In the genomic region with DNA sequence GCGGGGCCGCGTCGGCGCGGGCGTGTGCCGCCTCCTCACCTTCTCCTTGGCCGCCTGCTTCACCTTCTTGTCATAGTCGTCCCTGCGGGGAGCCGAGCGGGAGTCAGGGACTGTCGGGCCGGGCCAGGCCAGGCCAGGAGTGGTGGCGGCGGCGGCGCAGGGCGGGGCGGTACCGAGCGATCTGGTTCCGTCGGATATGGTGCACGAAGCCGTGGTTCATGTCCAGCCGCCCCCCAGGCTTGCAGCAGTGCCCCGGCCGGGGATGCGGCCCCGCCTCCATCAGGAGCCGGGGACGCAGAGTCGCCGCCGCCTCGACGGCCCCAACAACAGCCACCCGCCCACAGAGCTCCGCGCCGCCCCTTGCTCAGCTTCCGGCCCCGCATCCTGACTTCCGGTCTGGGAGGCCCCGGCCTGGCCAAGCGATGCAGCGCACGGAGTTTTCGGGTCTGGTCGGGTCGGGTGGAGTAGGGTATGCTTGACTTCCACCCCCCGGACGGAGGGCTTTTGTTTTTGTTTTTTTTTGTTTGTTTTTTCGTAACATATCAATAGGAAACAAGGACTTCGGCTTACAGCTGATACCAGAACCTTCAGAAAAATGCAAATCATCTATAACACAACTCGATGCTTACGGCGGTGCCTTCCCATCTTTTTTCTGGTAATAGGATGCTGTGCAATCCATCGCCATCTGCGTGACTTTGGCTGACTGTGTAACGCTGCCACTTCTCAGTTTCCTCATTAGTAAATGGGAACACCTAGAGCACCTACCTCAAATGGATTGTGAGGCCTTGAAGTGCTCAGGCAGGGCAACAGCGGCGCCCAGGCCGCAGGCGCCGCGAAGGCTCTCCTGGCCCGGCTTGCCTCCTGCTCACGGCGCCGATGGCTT, we compare ENCODE assay signal across 8 cellular contexts. TPM values are rescaled to one million over a fixed set of nuclear protein-coding genes. Genes with fewer than 3 reads are reported as not detected.
DNase-seq lines count a peak whose midpoint lies in the region; TF ChIP-seq lines count a peak whose summit lies in the region.

A gene with protein sequence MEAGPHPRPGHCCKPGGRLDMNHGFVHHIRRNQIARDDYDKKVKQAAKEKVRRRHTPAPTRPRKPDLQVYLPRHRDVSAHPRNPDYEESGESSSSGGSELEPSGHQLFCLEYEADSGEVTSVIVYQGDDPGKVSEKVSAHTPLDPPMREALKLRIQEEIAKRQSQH (minus strand): TSS at position 362 of the 883 bp plus-strand sequence. CDS start 82 bp downstream, at position 280.

- peak within 1 kb of the TSS; percentile 78 for H3K9ac ChIP-seq in OCI-LY1 (ENCODE audit: low read length)

- no peaks in the 10 kb centered on the region for H3K4me1 Mint-ChIP-seq in Calu3 (ENCODE audit: low read depth, unreplicated experiment)
- H3K4me1 Mint-ChIP-seq in endothelial cell (ENCODE audit: unreplicated experiment): peaks cover 14% of the 10 kb centered on the region

- peaks cover 23% of the 10 kb centered on the region for H3K36me3 ChIP-seq in OCI-LY1 (ENCODE audit: insufficient read depth, low read length)

- DNase-seq in Calu3: peak; percentile 92
- peak; percentile 97 for DNase-seq in GM20000 (ENCODE audit: low spot score)
- DNase-seq in HT-29 (ENCODE audit: low spot score): peak; percentile 91
- DNase-seq in activated CD8-positive, alpha-beta memory T cell treated with anti-CD3 and anti-CD28 coated beads, Interleukin-2, amount 50 U/mL, for 4 hours: peak; percentile 81
- peak; percentile 90 for DNase-seq in endothelial cell (ENCODE audit: low spot score)
- DNase-seq in midbrain (lab: John Stamatoyannopoulos, UW): peak; percentile 93
- peak; percentile 65 to 69 for DNase-seq in stimulated activated CD8-positive, alpha-beta memory T cell treated with anti-CD3 and anti-CD28 coated beads, Interleukin-2, amount 100 ng/mL, for 1 hour (ENCODE audit: low read depth in 2 of 2)

- no peaks in the 10 kb centered on the region for H3K27me3 Mint-ChIP-seq in Calu3 (ENCODE audit: unreplicated experiment)
- H3K27me3 Mint-ChIP-seq in endothelial cell (ENCODE audit: unreplicated experiment): peaks cover 14% of the 10 kb centered on the region

- no peak within 1 kb of the TSS for H2AFZ ChIP-seq in OCI-LY1 (ENCODE audit: low read length)

- H3K9me3 Mint-ChIP-seq in Calu3 (ENCODE audit: low read depth, unreplicated experiment) (no peaks in the 10 kb centered on the region), endothelial cell (ENCODE audit: unreplicated experiment) (no peaks in the 10 kb centered on the region)

- peaks cover 8% of the 10 kb centered on the region for H3K79me2 ChIP-seq in OCI-LY1 (ENCODE audit: insufficient read depth, low read length)

- peak within 1 kb of the TSS; percentile 92 for H3K4me3 Mint-ChIP-seq in Calu3 (ENCODE audit: low read depth, unreplicated experiment)
- peak within 1 kb of the TSS; percentile 100 for H3K4me3 Mint-ChIP-seq in endothelial cell (ENCODE audit: unreplicated experiment)

- TSS peak; percentile 53 for BruUV-seq in Calu3 (replicated peaks; lab: Mats Ljungman, UMichigan)

- peaks cover 23% of the 10 kb centered on the region for H3K4me1 ChIP-seq in OCI-LY1 (ENCODE audit: insufficient read depth, low read length, severe bottlenecking)

- no peaks in the 10 kb centered on the region for H4K20me1 ChIP-seq in OCI-LY1 (ENCODE audit: insufficient read depth, low read length)

- H3K4me2 ChIP-seq in OCI-LY1 (ENCODE audit: low read length): peak within 1 kb of the TSS; percentile 93

- no peaks in the 10 kb centered on the region for H3K9me3 ChIP-seq in OCI-LY1 (ENCODE audit: low read length)

- intact Hi-C loops in Calu3 (cut with micrococcal nuclease; ENCODE audit: unreplicated experiment): no loop called here

- no peaks in the 10 kb centered on the region for H3K27me3 ChIP-seq in OCI-LY1 (ENCODE audit: insufficient read depth, low read length)

- H3F3A ChIP-seq in OCI-LY1 (ENCODE audit: insufficient read depth, low read length): no peaks in the 10 kb centered on the region

- H3K27ac ChIP-seq in OCI-LY1 (ENCODE audit: low read depth, low read length, poor library complexity, severe bottlenecking): peak within 1 kb of the TSS; percentile 70

- TF ChIP-seq CTCF in Calu3 (IDR thresholded peaks at IDR 0.05; ENCODE audit: unreplicated experiment): no peak
- TF ChIP-seq CTCF in GM20000 (IDR thresholded peaks at IDR 0.05; ENCODE audit: extremely low read depth, missing control alignments): no peak
- no peak for TF ChIP-seq CTCF in OCI-LY1 (IDR thresholded peaks at IDR 0.05; ENCODE audit: low read length)
- TF ChIP-seq CTCF in endothelial cell (IDR thresholded peaks at IDR 0.05; ENCODE audit: unreplicated experiment): no peak

- H3K4me3 ChIP-seq in OCI-LY1 (ENCODE audit: low read depth, low read length, poor library complexity, severe bottlenecking): peak within 1 kb of the TSS; percentile 77

- CTCF ChIA-PET in Calu3 (lab: Charles Lee): interaction anchor here (0.5 to 1.1 kb wide), 2 partner anchors 11 to 26 kb away, joined by 4 to 5 read pairs; no protein-coding TSS in a partner anchor

- H3K9me2 ChIP-seq in OCI-LY1 (ENCODE audit: low read depth, low read length): no peaks in the 10 kb centered on the region

- H3K36me3 Mint-ChIP-seq in Calu3 (ENCODE audit: insufficient read depth, unreplicated experiment) (peaks cover 50% of the 10 kb centered on the region), endothelial cell (ENCODE audit: low read depth, unreplicated experiment) (peaks cover 15% of the 10 kb centered on the region)

- H3K27ac Mint-ChIP-seq in Calu3 (ENCODE audit: unreplicated experiment) (peak within 1 kb of the TSS; percentile 74), endothelial cell (ENCODE audit: unreplicated experiment) (peak within 1 kb of the TSS; percentile 98)

RNA-seq across cellular contexts. Expression of the gene that starts here (rescaled TPM):
- total RNA-seq in Calu3 (2022): 39.2 and 40.4 TPM in 2 replicates
- total RNA-seq in HT-29 (2014; rRNA removed; shearing (Covaris generic)): 40.0 and 47.9 TPM in 2 replicates
- total RNA-seq in endothelial cell (ENCODE audit: unreplicated experiment): 47.5 TPM

Comparison
In these comparisons a context has a peak if more than half of its experiments do, and no peak if none do; other contexts are left out.
1. Peak in every context shown above with its lines: DNase-seq, H3K4me3 ChIP-seq and H3K27ac ChIP-seq.